Comparison of ENCODE assay signal across 15 cellular contexts in genomic region chrX:68936608-68937007, GRCh38.
DNase-seq lines count a peak whose midpoint lies in the region; ATAC-seq, FAIRE-seq and TF ChIP-seq lines count a peak whose summit lies in the region.
"Had no signal": no experiment of that assay in that cellular context is flagged by ENCODE, and none has a peak within 500 bp of the region (broad histone marks: within the 10 kb centered on the region; RNA-seq: fewer than 3 reads in every experiment).

No MANE protein-coding gene starts in this region.

- no peak for TF ChIP-seq RAD21 in A549 (conservative IDR thresholded peaks at IDR 0.05 in 1 of 2, IDR thresholded peaks at IDR 0.05 in 1 of 2)

- TF ChIP-seq CTCF in A549 (IDR thresholded peaks at IDR 0.05) (no peak), natural killer cell (IDR thresholded peaks at IDR 0.05) (no peak)

- H3K27me3 Mint-ChIP-seq in natural killer cell (ENCODE audit: low read depth in 2 of 2), result no peaks in the 10 kb centered on the region
- peaks cover 6% of the 10 kb centered on the region for H3K27me3 Mint-ChIP-seq in activated naive CD4-positive, alpha-beta T cell treated with anti-CD3 and anti-CD28 coated beads, Interleukin-2, amount 10 ng/mL, durations not matched to agents 7 days and 5 days
- H3K27me3 Mint-ChIP-seq: B cell had no signal

- H3K36me3 Mint-ChIP-seq in natural killer cell, result no peaks in the 10 kb centered on the region
- H3K36me3 Mint-ChIP-seq in activated naive CD4-positive, alpha-beta T cell treated with anti-CD3 and anti-CD28 coated beads, Interleukin-2, amount 10 ng/mL, durations not matched to agents 7 days and 5 days, result no peaks in the 10 kb centered on the region

- H3K4me1 ChIP-seq in A549, result no peaks in the 10 kb centered on the region
- H3K4me1 ChIP-seq: thyroid gland had no signal

- no peak overlapping the region for H3K27ac Mint-ChIP-seq in natural killer cell
- no peak overlapping the region for H3K27ac Mint-ChIP-seq in activated naive CD4-positive, alpha-beta T cell treated with anti-CD3 and anti-CD28 coated beads, Interleukin-2, amount 10 ng/mL, durations not matched to agents 7 days and 5 days
- H3K27ac Mint-ChIP-seq: B cell; T-helper 1 cell treated with Interleukin-12 subunit alpha and Interleukin-12 subunit beta and Interleukin-4 antibody, amounts not matched to agents 30 μg/mL and 1 μg/mL, for 36 hours had no signal

- CTCF ChIA-PET in A549 (lab: Yijun Ruan, JAX), result no interaction called here
- CTCF ChIA-PET in activated naive CD4-positive, alpha-beta T cell treated with anti-CD3 and anti-CD28 coated beads, Interleukin-2, amount 10 ng/mL, durations not matched to agents 7 days and 5 days (lab: Charles Lee), result no interaction called here

- FAIRE-seq in A549 (lab: Jason Lieb, UNC), result no peak
- FAIRE-seq: GM12892 had no signal

- no peak overlapping the region for H3K4me2 ChIP-seq in A549

- DNase-seq in A549 (ENCODE audit: low read depth in 1 of 2, low spot score in 1 of 2), result peak in 1 of 2 experiments; percentile 10
- peak; percentile 89 for DNase-seq in HT1080 (ENCODE audit: low read depth)
- peak; percentile 40 for DNase-seq in dedifferentiated amniotic fluid mesenchymal stem cell (ENCODE audit: extremely low spot score)
- peak; percentile 76 for DNase-seq in myocyte (ENCODE audit: low read depth)
- no peak for DNase-seq in natural killer cell
- DNase-seq in activated naive CD4-positive, alpha-beta T cell treated with anti-CD3 and anti-CD28 coated beads, Interleukin-2, amount 10 ng/mL, durations not matched to agents 7 days and 5 days, result no peak
- no peak for DNase-seq in NCI-H146 treated with DMSO at 0.1 percent for 48 hours (lab: John Stamatoyannopoulos, UW; ENCODE audit: unreplicated experiment)
- DNase-seq: caudate nucleus, hypothalamus, nucleus accumbens, thyroid gland had no signal

- TF ChIP-seq EP300 in A549 (IDR thresholded peaks at IDR 0.05), result no peak

- ATAC-seq in A549, result peak; percentile 51 to 64; a peak in 3 of 6 replicates
- no peak for ATAC-seq in natural killer cell
- ATAC-seq in HG02759 (IDR thresholded peaks at IDR 0.05; ENCODE audit: unreplicated experiment), result no peak

- POLR2A ChIA-PET in A549 (lab: Yijun Ruan, JAX), result no interaction called here

- H3K4me1 Mint-ChIP-seq in natural killer cell, result peaks cover 5 to 6% of the 10 kb centered on the region in 2 donors
- H3K4me1 Mint-ChIP-seq in activated naive CD4-positive, alpha-beta T cell treated with anti-CD3 and anti-CD28 coated beads, Interleukin-2, amount 10 ng/mL, durations not matched to agents 7 days and 5 days, result peaks cover 5% of the 10 kb centered on the region

- H3K4me3 ChIP-seq in A549, result no peak overlapping the region
- H3K4me3 ChIP-seq: thyroid gland had no signal

- intact Hi-C loops in natural killer cell (cut with micrococcal nuclease), result no loop called here

- no peak overlapping the region for H3K4me3 Mint-ChIP-seq in natural killer cell
- H3K4me3 Mint-ChIP-seq in activated naive CD4-positive, alpha-beta T cell treated with anti-CD3 and anti-CD28 coated beads, Interleukin-2, amount 10 ng/mL, durations not matched to agents 7 days and 5 days, result no peak overlapping the region
- H3K4me3 Mint-ChIP-seq: B cell; T-helper 1 cell treated with Interleukin-12 subunit alpha and Interleukin-12 subunit beta and Interleukin-4 antibody, amounts not matched to agents 30 μg/mL and 1 μg/mL, for 36 hours had no signal

- H3K9me3 ChIP-seq in A549, result no peaks in the 10 kb centered on the region
- H3K9me3 ChIP-seq: thyroid gland had no signal

- H3K27ac ChIP-seq in A549, result no peak overlapping the region
- H3K27ac ChIP-seq: thyroid gland had no signal

- no peak for TF ChIP-seq POLR2A in A549 (IDR thresholded peaks at IDR 0.05; ENCODE audit: low read length)

- no peaks in the 10 kb centered on the region for H3K9me3 Mint-ChIP-seq in natural killer cell
- H3K9me3 Mint-ChIP-seq in activated naive CD4-positive, alpha-beta T cell treated with anti-CD3 and anti-CD28 coated beads, Interleukin-2, amount 10 ng/mL, durations not matched to agents 7 days and 5 days, result no peaks in the 10 kb centered on the region
- H3K9me3 Mint-ChIP-seq: T-helper 1 cell treated with Interleukin-12 subunit alpha and Interleukin-12 subunit beta and Interleukin-4 antibody, amounts not matched to agents 30 μg/mL and 1 μg/mL, for 36 hours had no signal

TF ChIP-seq in A549, 52 proteins besides CTCF, POLR2A, EP300 and RAD21:
- no peak for TF ChIP-seq FOXS1 (CRISPR knock-in tag; IDR thresholded peaks at IDR 0.05)
- no peak for TF ChIP-seq EHF (CRISPR knock-in tag; IDR thresholded peaks at IDR 0.05)
- no peak for TF ChIP-seq TFCP2L1 (CRISPR knock-in tag; IDR thresholded peaks at IDR 0.05)
- no peak for TF ChIP-seq KDM1A (IDR thresholded peaks at IDR 0.05; ENCODE audit: low read depth)
- no peak for TF ChIP-seq NR3C1 (IDR thresholded peaks at IDR 0.05)
- no peak for TF ChIP-seq KDM5A (IDR thresholded peaks at IDR 0.05)
- no peak for TF ChIP-seq ZNF302 (CRISPR knock-in tag; IDR thresholded peaks at IDR 0.05)
- TF ChIP-seq ZSCAN20 (CRISPR knock-in tag; IDR thresholded peaks at IDR 0.05), result no peak
- no peak for TF ChIP-seq SMC3 (IDR thresholded peaks at IDR 0.05)
- no peak for TF ChIP-seq HDAC2 (IDR thresholded peaks at IDR 0.05)
- no peak for TF ChIP-seq ZC3H11A (IDR thresholded peaks at IDR 0.05)
- TF ChIP-seq RARB (CRISPR knock-in tag; IDR thresholded peaks at IDR 0.05), result no peak
- no peak for TF ChIP-seq TP53 (CRISPR knock-in tag; IDR thresholded peaks at IDR 0.05)
- TF ChIP-seq POLR2AphosphoS2 (conservative IDR thresholded peaks at IDR 0.05; ENCODE audit: low read length), result no peak

Comparison
In these comparisons a context has a peak if more than half of its experiments do, and no peak if none do; other contexts are left out.
1. ATAC-seq: peak in A549 (2 of 2); none in natural killer cell (0 of 3) and HG02759 (single experiment).
2. DNase-seq: peak in HT1080 (single experiment), dedifferentiated amniotic fluid mesenchymal stem cell (single experiment) and myocyte (single experiment); none in natural killer cell (single experiment), activated naive CD4-positive, alpha-beta T cell treated with anti-CD3 and anti-CD28 coated beads, Interleukin-2, amount 10 ng/mL, durations not matched to agents 7 days and 5 days (single experiment) and NCI-H146 treated with DMSO at 0.1 percent for 48 hours (single experiment).